ENCODE assay signal across 19 cellular contexts in the genomic region with DNA sequence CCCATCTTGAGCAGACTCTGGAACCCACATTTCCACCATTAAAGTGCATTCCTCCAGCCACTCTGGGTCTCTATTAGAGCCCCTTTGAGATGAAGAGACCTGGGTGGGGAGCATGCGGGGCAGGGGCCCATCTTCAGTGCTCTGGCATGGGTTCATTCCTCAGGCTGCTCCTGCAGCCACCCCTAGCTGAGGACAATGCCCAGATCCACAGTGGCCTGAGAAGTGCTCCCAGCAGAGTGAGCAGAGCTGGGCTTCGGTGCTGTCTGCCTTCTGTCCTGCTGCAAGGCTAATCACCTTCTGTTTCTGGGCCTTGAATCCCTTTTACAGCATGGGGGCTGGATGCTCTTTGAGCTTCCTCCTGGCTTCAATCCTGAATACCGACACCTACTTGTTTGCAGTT.
DNase-seq lines count a peak whose midpoint lies in the region; ATAC-seq, FAIRE-seq and TF ChIP-seq lines count a peak whose summit lies in the region.
"Had no signal": no experiment of that assay in that cellular context is flagged by ENCODE, and none has a peak within 500 bp of the region (broad histone marks: within the 10 kb centered on the region; RNA-seq: fewer than 3 reads in every experiment).

No MANE protein-coding gene starts in this region.

- no peak overlapping the region for H3K4me2 ChIP-seq in neuronal stem cell (ENCODE audit: insufficient read depth, low read length, poor library complexity, severe bottlenecking)
- H3K4me2 ChIP-seq: BLaER1 had no signal

- no CpG with 5 or more reads among the region's 3 CpGs for WGBS in neuronal stem cell (ENCODE audit: extremely low coverage in 2 of 2, insufficient read length in 2 of 2, insufficient replicate concordance in 1 of 2), 2 donors
- WGBS in pancreas, 2 donors: 71 to 79% methylated on average over 3 of the region's 3 CpGs

- H3K36me3 ChIP-seq in WERI-Rb-1: no peaks in the 10 kb centered on the region
- no peaks in the 10 kb centered on the region for H3K36me3 ChIP-seq in neuronal stem cell (replicated peaks in 1 of 2; ENCODE audit: control insufficient read depth in 2 of 2, insufficient read depth in 2 of 2, low read length in 2 of 2)
- no peaks in the 10 kb centered on the region for H3K36me3 ChIP-seq in pancreas
- H3K36me3 ChIP-seq: BLaER1 had no signal

- peak overlapping the region; percentile 52 for H2AK5ac ChIP-seq in neuronal stem cell (ENCODE audit: low read depth, low read length)

- H4K91ac ChIP-seq in neuronal stem cell (ENCODE audit: low read depth, low read length, poor library complexity): no peak overlapping the region

- H2BK15ac ChIP-seq in neuronal stem cell (ENCODE audit: low read length): no peak overlapping the region

- peak overlapping the region; percentile 28 for H3K18ac ChIP-seq in neuronal stem cell (ENCODE audit: low read length)

- DNase-seq in NCI-H82 (lab: John Stamatoyannopoulos, UW) (peak; percentile 10), NCI-H82 treated with DMSO at 0.1 percent for 48 hours (lab: John Stamatoyannopoulos, UW; ENCODE audit: unreplicated experiment) (no peak), WERI-Rb-1 (peak; percentile 31), neuronal stem cell (ENCODE audit: low spot score) (no peak), pancreas (no peak)
- DNase-seq: CD4-positive, CD25-positive, alpha-beta regulatory T cell; CD8-positive, alpha-beta T cell; DMS153; DND-41; GOT3 had no signal

- H3K23ac ChIP-seq in neuronal stem cell (ENCODE audit: low read depth, low read length, poor library complexity): no peak overlapping the region

- intact Hi-C loops in pancreas (cut with DNase I): no loop called here

- H2BK5ac ChIP-seq in neuronal stem cell (ENCODE audit: low read length): peak overlapping the region; percentile 75

- H3K79me1 ChIP-seq in neuronal stem cell (ENCODE audit: low read depth, low read length): peaks cover 1% of the 10 kb centered on the region

- H3K14ac ChIP-seq in neuronal stem cell (ENCODE audit: low read length): peak overlapping the region; percentile 38

- H2BK12ac ChIP-seq in neuronal stem cell (ENCODE audit: low read length): no peak overlapping the region

- H3K4me1 ChIP-seq in neuronal stem cell (ENCODE audit: control insufficient read depth in 2 of 2, insufficient read depth in 1 of 2, low read depth in 1 of 2, low read length in 2 of 2) (peaks cover 0 to 1% of the 10 kb centered on the region in 2 donors), pancreas (no peaks in the 10 kb centered on the region)
- H3K4me1 ChIP-seq: BLaER1, Caco-2 had no signal

- no peak overlapping the region for H2AFZ ChIP-seq in neuronal stem cell (ENCODE audit: low read length)

- no peak overlapping the region for H3K27ac ChIP-seq in WERI-Rb-1
- H3K27ac ChIP-seq in neuronal stem cell (replicated peaks; ENCODE audit: low read length): no peak overlapping the region
- no peak overlapping the region for H3K27ac ChIP-seq in pancreas
- H3K27ac ChIP-seq: 22Rv1, BLaER1, C4-2B had no signal

- H3K27me3 ChIP-seq in WERI-Rb-1 (ENCODE audit: insufficient read depth, low read depth, severe bottlenecking): no peaks in the 10 kb centered on the region
- H3K27me3 ChIP-seq in neuronal stem cell (ENCODE audit: control insufficient read depth in 3 of 3, insufficient read depth in 3 of 3, low read depth in 1 of 3, low read length in 3 of 3): no peaks in the 10 kb centered on the region
- no peaks in the 10 kb centered on the region for H3K27me3 ChIP-seq in pancreas
- H3K27me3 ChIP-seq: BLaER1 had no signal

- H2BK120ac ChIP-seq in neuronal stem cell (ENCODE audit: low read depth, low read length): no peak overlapping the region

- TF ChIP-seq CTCF in WERI-Rb-1 (IDR thresholded peaks at IDR 0.05; ENCODE audit: low read depth, low read length): no peak
- no peak for TF ChIP-seq CTCF in pancreas (IDR thresholded peaks at IDR 0.05)

- no peak overlapping the region for H3K9ac ChIP-seq in neuronal stem cell (ENCODE audit: low read depth, low read length, poor library complexity)
- H3K9ac ChIP-seq: BLaER1 had no signal

- no peak overlapping the region for H4K8ac ChIP-seq in neuronal stem cell (ENCODE audit: low read depth, low read length)

- ATAC-seq in HG02852 (IDR thresholded peaks at IDR 0.05; ENCODE audit: unreplicated experiment) (no peak), pancreas (no peak), HG03457 (IDR thresholded peaks at IDR 0.05; ENCODE audit: unreplicated experiment) (no peak)
- ATAC-seq: CD8-positive, alpha-beta T cell had no signal

- H3K9me3 ChIP-seq in WERI-Rb-1 (ENCODE audit: severe bottlenecking) (no peaks in the 10 kb centered on the region), neuronal stem cell (replicated peaks in 1 of 2; ENCODE audit: control insufficient read depth in 2 of 2, insufficient read depth in 1 of 2, low read depth in 1 of 2, low read length in 2 of 2) (no peaks in the 10 kb centered on the region), pancreas (no peaks in the 10 kb centered on the region)
- H3K9me3 ChIP-seq: BLaER1, Caco-2 had no signal

- H3K4ac ChIP-seq in neuronal stem cell (ENCODE audit: low read length): no peak overlapping the region

- H3K4me3 ChIP-seq in WERI-Rb-1 (ENCODE audit: low read depth, low read length) (no peak overlapping the region), neuronal stem cell (ENCODE audit: low read length in 2 of 2) (no peak overlapping the region), pancreas (no peak overlapping the region)
- H3K4me3 ChIP-seq: BLaER1 had no signal

- no peak for FAIRE-seq in pancreas (lab: Jason Lieb, UNC)
- FAIRE-seq: A204.1, G401.6, GM12892 had no signal

Comparison
In these comparisons a context has a peak if more than half of its experiments do, and no peak if none do; other contexts are left out.
1. DNase-seq: peak in NCI-H82 (single experiment) and WERI-Rb-1 (single experiment); none in NCI-H82 treated with DMSO at 0.1 percent for 48 hours (single experiment), neuronal stem cell (single experiment) and pancreas (0 of 6).